ENCODE assay signal across 24 cellular contexts in the genomic region with DNA sequence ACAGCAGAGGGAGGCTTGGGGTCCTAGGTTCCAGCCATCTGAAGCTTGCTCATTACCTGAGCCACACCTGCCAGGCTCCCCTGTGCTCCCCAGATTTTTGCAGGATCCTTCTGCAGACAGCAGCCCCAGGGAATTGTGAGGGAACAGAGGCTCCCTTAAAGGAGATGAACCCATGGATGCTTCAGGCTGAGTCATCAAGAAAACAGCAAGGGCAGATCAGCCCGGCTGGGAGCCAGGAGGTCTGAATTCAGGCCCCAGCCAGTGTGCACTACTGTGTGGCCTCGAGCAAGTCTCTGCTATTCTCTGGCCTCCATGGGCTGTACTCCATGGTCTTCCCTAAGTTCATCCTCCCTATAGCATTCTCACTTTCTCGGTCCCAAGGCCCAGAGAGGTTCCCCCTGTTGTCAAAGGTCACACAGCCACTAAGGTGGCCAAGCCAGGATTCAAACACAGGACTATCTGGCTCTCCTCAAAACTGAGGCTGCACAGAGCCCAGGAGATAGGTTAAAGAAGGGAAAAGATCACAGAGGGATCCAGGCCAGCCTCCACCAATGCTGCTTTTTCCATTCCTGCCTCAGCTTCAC. TPM values are rescaled to one million over a fixed set of nuclear protein-coding genes. Genes with fewer than 3 reads are reported as not detected.
DNase-seq lines count a peak whose midpoint lies in the region; ATAC-seq, FAIRE-seq and TF ChIP-seq lines count a peak whose summit lies in the region.
"Had no signal": no experiment of that assay in that cellular context is flagged by ENCODE, and none has a peak within 500 bp of the region (broad histone marks: within the 10 kb centered on the region; RNA-seq: fewer than 3 reads in every experiment).

No MANE protein-coding gene starts in this region.

- H3K4me1 Mint-ChIP-seq in activated naive CD4-positive, alpha-beta T cell treated with anti-CD3 and anti-CD28 coated beads for 36 hours (ENCODE audit: low read depth): peaks cover 2% of the 10 kb centered on the region

- intact Hi-C loops in PC-3 (cut with micrococcal nuclease): no loop called here
- intact Hi-C loops in activated naive CD4-positive, alpha-beta T cell treated with anti-CD3 and anti-CD28 coated beads for 36 hours (cut with micrococcal nuclease): no loop called here

- DNase-seq in ELR (ENCODE audit: low read depth) (peak; percentile 54), PC-3 (peak; percentile 25), bronchial epithelial cell (ENCODE audit: low read depth) (peak; percentile 13), kidney glomerular epithelial cell (lab: John Stamatoyannopoulos, UW) (peak; percentile 17), amygdala (lab: John Stamatoyannopoulos, UW) (no peak), T-helper 1 cell (no peak)
- no peak for DNase-seq in activated naive CD4-positive, alpha-beta T cell treated with anti-CD3 and anti-CD28 coated beads for 36 hours
- DNase-seq: activated naive CD8-positive, alpha-beta T cell treated with anti-CD3 and anti-CD28 coated beads, Interleukin-2, amount 10 ng/mL, durations not matched to agents 7 days and 5 days; activated T-cell treated with anti-CD3 and anti-CD28 coated beads, Interleukin-2, amount 50 U/mL, for 72 hours; COR-L47; effector memory CD8-positive, alpha-beta T cell; islet precursor cell; NCI-H748 treated with DMSO at 0.1 percent for 48 hours; stimulated activated CD4-positive, alpha-beta T cell treated with anti-CD3 and anti-CD28 coated beads, Interleukin-1b, Interleukin-23, amount 100 ng/mL, for 48 hours; stimulated activated naive CD4-positive, alpha-beta T cell; tibial artery had no signal

- H3K36me3 Mint-ChIP-seq in activated naive CD4-positive, alpha-beta T cell treated with anti-CD3 and anti-CD28 coated beads for 36 hours (ENCODE audit: low read depth): no peaks in the 10 kb centered on the region
- H3K36me3 Mint-ChIP-seq: activated naive CD8-positive, alpha-beta T cell treated with anti-CD3 and anti-CD28 coated beads, Interleukin-2, amount 10 ng/mL, durations not matched to agents 7 days and 5 days had no signal

- no peak overlapping the region for H3K27ac ChIP-seq in PC-3 (ENCODE audit: low read length)
- H3K27ac ChIP-seq: hepatocyte, parathyroid adenoma, SJSA1, tibial artery had no signal

- peak; percentile 7 for FAIRE-seq in bronchial epithelial cell (lab: Jason Lieb, UNC)
- FAIRE-seq: GM18507 had no signal

- ATAC-seq in PC-3 (peak; percentile 60), HG03457 (IDR thresholded peaks at IDR 0.05; ENCODE audit: unreplicated experiment) (no peak)
- ATAC-seq: activated T-cell treated with anti-CD3 and anti-CD28 coated beads, Interleukin-2, amount 50 U/mL, for 72 hours; effector memory CD8-positive, alpha-beta T cell had no signal

- no peak overlapping the region for H3K9ac ChIP-seq in PC-3 (ENCODE audit: low read length)
- H3K9ac ChIP-seq: parathyroid adenoma had no signal

- POLR2A ChIA-PET in PC-3 (lab: Charles Lee; ENCODE audit: unreplicated experiment): no interaction called here

- H3K4me3 Mint-ChIP-seq in activated naive CD4-positive, alpha-beta T cell treated with anti-CD3 and anti-CD28 coated beads for 36 hours: no peak overlapping the region
- H3K4me3 Mint-ChIP-seq: activated naive CD8-positive, alpha-beta T cell treated with anti-CD3 and anti-CD28 coated beads, Interleukin-2, amount 10 ng/mL, durations not matched to agents 7 days and 5 days; activated T-cell treated with anti-CD3 and anti-CD28 coated beads, Interleukin-2, amount 50 U/mL, for 72 hours; central memory CD8-positive, alpha-beta T cell; effector memory CD8-positive, alpha-beta T cell; T-helper 2 cell treated with Interferon-gamma antibody and Interleukin-4, amounts not matched to agents 5 μg/mL and 100 μg/mL, for 36 hours had no signal

- H3K9me3 Mint-ChIP-seq in activated naive CD4-positive, alpha-beta T cell treated with anti-CD3 and anti-CD28 coated beads for 36 hours: no peaks in the 10 kb centered on the region
- H3K9me3 Mint-ChIP-seq: activated naive CD8-positive, alpha-beta T cell treated with anti-CD3 and anti-CD28 coated beads, Interleukin-2, amount 10 ng/mL, durations not matched to agents 7 days and 5 days; activated T-cell treated with anti-CD3 and anti-CD28 coated beads, Interleukin-2, amount 50 U/mL, for 72 hours; central memory CD8-positive, alpha-beta T cell; effector memory CD8-positive, alpha-beta T cell; T-helper 2 cell treated with Interferon-gamma antibody and Interleukin-4, amounts not matched to agents 5 μg/mL and 100 μg/mL, for 36 hours had no signal

- H3K36me3 ChIP-seq in PC-3 (ENCODE audit: low read depth, low read length): no peaks in the 10 kb centered on the region
- no peaks in the 10 kb centered on the region for H3K36me3 ChIP-seq in bronchial epithelial cell (ENCODE audit: control insufficient read depth, insufficient read depth, low read length)
- H3K36me3 ChIP-seq: SJSA1, tibial artery had no signal

- BruUV-seq in PC-3 (replicated peaks; lab: Mats Ljungman, UMichigan): no TSS peak

- H3K27me3 Mint-ChIP-seq in activated naive CD4-positive, alpha-beta T cell treated with anti-CD3 and anti-CD28 coated beads for 36 hours (ENCODE audit: low read depth): peaks cover 9% of the 10 kb centered on the region

- H3K4me1 ChIP-seq in PC-3 (ENCODE audit: insufficient read depth, low read length): peaks cover 9% of the 10 kb centered on the region; the same call in 1 of the 2 replicates
- H3K4me1 ChIP-seq: parathyroid adenoma had no signal

- H3K9me3 ChIP-seq in PC-3 (ENCODE audit: low read length): no peaks in the 10 kb centered on the region
- H3K9me3 ChIP-seq: SJSA1, tibial artery had no signal

- no peak overlapping the region for H3K27ac Mint-ChIP-seq in activated naive CD4-positive, alpha-beta T cell treated with anti-CD3 and anti-CD28 coated beads for 36 hours
- H3K27ac Mint-ChIP-seq: activated naive CD8-positive, alpha-beta T cell treated with anti-CD3 and anti-CD28 coated beads, Interleukin-2, amount 10 ng/mL, durations not matched to agents 7 days and 5 days; activated T-cell treated with anti-CD3 and anti-CD28 coated beads, Interleukin-2, amount 50 U/mL, for 72 hours; effector memory CD8-positive, alpha-beta T cell; T-helper 2 cell treated with Interferon-gamma antibody and Interleukin-4, amounts not matched to agents 5 μg/mL and 100 μg/mL, for 36 hours had no signal

- no peaks in the 10 kb centered on the region for H3K9me2 ChIP-seq in PC-3 (replicated peaks; ENCODE audit: low read length)

- no peak for TF ChIP-seq CTCF in PC-3 (conservative IDR thresholded peaks at IDR 0.05; ENCODE audit: low read depth, low read length)
- TF ChIP-seq CTCF in bronchial epithelial cell (IDR thresholded peaks at IDR 0.05; ENCODE audit: insufficient read depth, low read length, severe bottlenecking): no peak

- CTCF ChIA-PET in PC-3 (lab: Charles Lee): interaction anchor here (0.6 kb wide), 1 partner anchor 22 kb away, joined by 3 read pairs; no protein-coding TSS in a partner anchor
- CTCF ChIA-PET in activated naive CD4-positive, alpha-beta T cell treated with anti-CD3 and anti-CD28 coated beads for 36 hours (lab: Charles Lee): no interaction called here

- H3K4me3 ChIP-seq in PC-3 (ENCODE audit: low read length) (no peak overlapping the region), bronchial epithelial cell (ENCODE audit: low read depth, low read length) (no peak overlapping the region)
- H3K4me3 ChIP-seq: hepatocyte, SJSA1, tibial artery had no signal

- H3K4me2 ChIP-seq in PC-3 (ENCODE audit: low read length): no peak overlapping the region
- H3K4me2 ChIP-seq: hepatocyte had no signal

- H3F3A ChIP-seq in PC-3 (ENCODE audit: low read length, unreplicated experiment): no peaks in the 10 kb centered on the region

- H4K20me1 ChIP-seq in PC-3 (ENCODE audit: low read length): no peaks in the 10 kb centered on the region

- no peak overlapping the region for H2AFZ ChIP-seq in PC-3 (ENCODE audit: low read length)
- H2AFZ ChIP-seq: hepatocyte, parathyroid adenoma had no signal

- H3K79me2 ChIP-seq in PC-3 (ENCODE audit: low read length): no peaks in the 10 kb centered on the region
- H3K79me2 ChIP-seq: hepatocyte, parathyroid adenoma had no signal

- H3K27me3 ChIP-seq in PC-3 (ENCODE audit: low read length) (no peaks in the 10 kb centered on the region), bronchial epithelial cell (ENCODE audit: control insufficient read depth, insufficient read depth, low read length) (peaks cover 19% of the 10 kb centered on the region)
- H3K27me3 ChIP-seq: hepatocyte, SJSA1 had no signal

RNA-seq across cellular contexts. Expression of a gene that starts 21.0 kb away (rescaled TPM):
- 0.29 and 0.36 TPM in 2 replicates for total RNA-seq in PC-3 (2014; rRNA removed)
- total RNA-seq in bronchial epithelial cell: under 0.01 TPM in 2 replicates
- not detected for total RNA-seq in activated naive CD4-positive, alpha-beta T cell treated with anti-CD3 and anti-CD28 coated beads for 36 hours
- total RNA-seq: activated naive CD8-positive, alpha-beta T cell treated with anti-CD3 and anti-CD28 coated beads, Interleukin-2, amount 10 ng/mL, durations not matched to agents 7 days and 5 days; lung microvascular endothelial cell had no signal

Comparison
In these comparisons a context has a peak if more than half of its experiments do, and no peak if none do; other contexts are left out.
1. DNase-seq: peak in ELR (single experiment), PC-3 (single experiment), bronchial epithelial cell (single experiment) and kidney glomerular epithelial cell (single experiment); none in amygdala (0 of 56), activated naive CD4-positive, alpha-beta T cell treated with anti-CD3 and anti-CD28 coated beads for 36 hours (single experiment) and T-helper 1 cell (0 of 5).